In the genomic region with DNA sequence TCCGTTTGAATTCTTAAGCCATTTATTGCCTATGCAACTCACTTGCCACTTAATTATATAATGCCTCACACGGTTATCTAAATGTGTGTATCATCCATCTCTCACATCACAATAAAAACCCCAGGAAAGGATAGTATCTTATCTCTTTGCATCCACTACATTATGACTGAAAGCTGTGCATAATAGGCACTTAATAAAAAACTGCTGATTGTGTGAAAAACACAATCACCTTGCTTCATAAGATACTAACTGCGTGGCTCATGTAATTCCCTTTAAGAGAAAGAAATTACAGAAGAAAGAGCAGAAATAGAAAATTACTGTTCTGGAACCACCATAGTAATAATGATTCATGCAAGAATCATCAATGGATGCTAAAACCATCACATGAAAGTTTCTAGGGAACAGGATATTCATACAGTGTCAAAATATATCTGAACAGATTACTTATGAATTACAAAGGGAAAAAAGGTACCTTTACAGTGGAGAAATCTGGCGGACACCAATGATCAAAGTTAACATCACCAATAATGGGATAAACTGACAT, we compare ENCODE assay signal across 27 cellular contexts. TPM values are rescaled to one million over a fixed set of nuclear protein-coding genes. Genes with fewer than 3 reads are reported as not detected.
DNase-seq lines count a peak whose midpoint lies in the region; ATAC-seq and TF ChIP-seq lines count a peak whose summit lies in the region.
"Had no signal": no experiment of that assay in that cellular context is flagged by ENCODE, and none has a peak within 500 bp of the region (broad histone marks: within the 10 kb centered on the region; RNA-seq: fewer than 3 reads in every experiment).

No MANE protein-coding gene starts in this region.

- TF ChIP-seq POLR2A in transverse colon (IDR thresholded peaks at IDR 0.05): no peak

- H3K23ac ChIP-seq in mesenchymal stem cell (ENCODE audit: low read length in 2 of 2): no peak overlapping the region

- no peak overlapping the region for H3K14ac ChIP-seq in mesenchymal stem cell (ENCODE audit: low read length in 2 of 2)

- H3K27ac Mint-ChIP-seq in activated CD4-positive, alpha-beta T cell treated with anti-CD3 and anti-CD28 coated beads for 36 hours: peak overlapping the region; percentile 45
- peak overlapping the region; percentile 43 for H3K27ac Mint-ChIP-seq in activated T-helper 17 cell treated with anti-CD3 and anti-CD28 coated beads, Interleukin-2, amount 50 U/mL, for 72 hours
- H3K27ac Mint-ChIP-seq: activated CD4-positive, alpha-beta T cell treated with anti-CD3 and anti-CD28 coated beads, Interleukin-2, amount 10 ng/mL, durations not matched to agents 24 days and 14 days; CD4-positive, alpha-beta T cell; natural killer cell treated with Interleukin-12 subunit alpha and Interleukin-12 subunit beta and Interleukin-15 and Interleukin-18, amount 100 ng/mL, for 72 hours; T-helper 2 cell treated with Interferon-gamma antibody and Interleukin-4, amounts not matched to agents 5 μg/mL and 100 μg/mL, for 36 hours had no signal

- no peak overlapping the region for H4K91ac ChIP-seq in mesenchymal stem cell (ENCODE audit: low read length)

- H3K4ac ChIP-seq in mesenchymal stem cell (ENCODE audit: low read depth in 1 of 2, low read length in 2 of 2): no peak overlapping the region

- H4K20me1 ChIP-seq in GM23248 (ENCODE audit: insufficient read depth): peaks cover 32% of the 10 kb centered on the region; the same call in 1 of the 2 replicates

- H2AFZ ChIP-seq in GM23248 (no peak overlapping the region), mesenchymal stem cell (ENCODE audit: low read depth, low read length) (no peak overlapping the region)

- H3K79me1 ChIP-seq in mesenchymal stem cell (replicated peaks; ENCODE audit: low read length, poor library complexity, severe bottlenecking): peaks cover 5% of the 10 kb centered on the region

- H3K9ac ChIP-seq in GM23248 (no peak overlapping the region), mesenchymal stem cell (ENCODE audit: low read length) (peak overlapping the region; percentile 45), colonic mucosa (ENCODE audit: low read depth in 2 of 2, low read length in 2 of 2) (no peak overlapping the region)

- H2BK15ac ChIP-seq in mesenchymal stem cell (ENCODE audit: low read depth, poor library complexity, severe bottlenecking): no peak overlapping the region

- H3K9me3 Mint-ChIP-seq in activated CD4-positive, alpha-beta T cell treated with anti-CD3 and anti-CD28 coated beads for 36 hours (ENCODE audit: low read depth): no peaks in the 10 kb centered on the region
- no peaks in the 10 kb centered on the region for H3K9me3 Mint-ChIP-seq in activated T-helper 17 cell treated with anti-CD3 and anti-CD28 coated beads, Interleukin-2, amount 50 U/mL, for 72 hours
- H3K9me3 Mint-ChIP-seq: activated CD4-positive, alpha-beta T cell treated with anti-CD3 and anti-CD28 coated beads, Interleukin-2, amount 10 ng/mL, durations not matched to agents 24 days and 14 days; CD4-positive, alpha-beta T cell; H9; natural killer cell treated with Interleukin-12 subunit alpha and Interleukin-12 subunit beta and Interleukin-15 and Interleukin-18, amount 100 ng/mL, for 72 hours; T-helper 2 cell treated with Interferon-gamma antibody and Interleukin-4, amounts not matched to agents 5 μg/mL and 100 μg/mL, for 36 hours had no signal

- H3K4me2 ChIP-seq in GM23248 (ENCODE audit: unreplicated experiment) (peak overlapping the region; percentile 1), mesenchymal stem cell (ENCODE audit: low read length, poor library complexity, severe bottlenecking) (no peak overlapping the region)

- TF ChIP-seq EP300 in transverse colon (IDR thresholded peaks at IDR 0.05; ENCODE audit: low read depth): no peak

- H4K8ac ChIP-seq in mesenchymal stem cell (ENCODE audit: low read length): no peak overlapping the region

- H2AK5ac ChIP-seq in mesenchymal stem cell (ENCODE audit: low read length, severe bottlenecking): no peak overlapping the region

- DNase-seq in activated CD4-positive, alpha-beta T cell treated with anti-CD3 and anti-CD28 coated beads for 36 hours: no peak
- DNase-seq in activated CD4-positive, alpha-beta T cell treated with anti-CD3 and anti-CD28 coated beads, Interleukin-2, amount 50 U/mL, for 1 hour: no peak
- DNase-seq in GM23248 (peak; percentile 51), mesenchymal stem cell (no peak), colonic mucosa (no peak), transverse colon (no peak)
- DNase-seq: activated CD4-positive, alpha-beta T cell treated with anti-CD3 and anti-CD28 coated beads, Interleukin-2, amount 10 ng/mL, durations not matched to agents 24 days and 14 days; activated naive CD4-positive, alpha-beta T cell treated with anti-CD3 and anti-CD28 coated beads, Interleukin-2, amount 50 U/mL, for 16 hours; anterior cingulate cortex; CD4-positive, alpha-beta T cell; H9; hippocampal formation; left colon; NCI-H1048; NCI-H1694 treated with DMSO at 0.1 percent for 48 hours; NCI-H510A; occipital lobe; SIG-M5; stimulated activated CD4-positive, alpha-beta T cell treated with anti-CD3 and anti-CD28 coated beads, Interleukin-15, amount 100 ng/mL, for 24 hours; stimulated activated CD4-positive, alpha-beta T cell treated with anti-CD3 and anti-CD28 coated beads, Interleukin-4, amount 100 ng/mL, for 4 hours; upper lobe of right lung had no signal

- peak overlapping the region; percentile 50 for H3K27ac ChIP-seq in GM23248
- H3K27ac ChIP-seq in mesenchymal stem cell (ENCODE audit: low read length, poor library complexity, severe bottlenecking): peak overlapping the region; percentile 45
- H3K27ac ChIP-seq in colonic mucosa: no peak overlapping the region
- H3K27ac ChIP-seq in transverse colon: no peak overlapping the region
- H3K27ac ChIP-seq: 22Rv1, suprapubic skin, upper lobe of right lung had no signal

- H2BK5ac ChIP-seq in mesenchymal stem cell (ENCODE audit: low read depth, low read length, poor library complexity, severe bottlenecking): no peak overlapping the region

- H3K27me3 ChIP-seq in GM23248 (replicated peaks; ENCODE audit: insufficient read depth): no peaks in the 10 kb centered on the region
- no peaks in the 10 kb centered on the region for H3K27me3 ChIP-seq in mesenchymal stem cell (ENCODE audit: control insufficient read depth in 1 of 2, insufficient read depth in 1 of 2, low read length in 2 of 2)
- H3K27me3 ChIP-seq in colonic mucosa: no peaks in the 10 kb centered on the region
- H3K27me3 ChIP-seq in transverse colon: no peaks in the 10 kb centered on the region
- H3K27me3 ChIP-seq: suprapubic skin, upper lobe of right lung had no signal

- ATAC-seq in activated CD4-positive, alpha-beta T cell treated with anti-CD3 and anti-CD28 coated beads for 36 hours: peak; percentile 39
- peak; percentile 53 for ATAC-seq in activated T-helper 17 cell treated with anti-CD3 and anti-CD28 coated beads, Interleukin-2, amount 50 U/mL, for 72 hours (replicated peaks)
- ATAC-seq in HG03432 (IDR thresholded peaks at IDR 0.05; ENCODE audit: unreplicated experiment): no peak
- ATAC-seq: left colon; natural killer cell treated with Interleukin-12 subunit alpha and Interleukin-12 subunit beta and Interleukin-15 and Interleukin-18, amount 100 ng/mL, for 72 hours; upper lobe of right lung had no signal

- in situ Hi-C loops in GM23248 (cut with MboI): no loop called here
- in situ Hi-C loops in transverse colon (cut with MboI; ENCODE audit: low pct_ligation_motif_present in 1 of 4, low pct_unique_long_range_greater_than_20kb in 1 of 4, low sequenced_read_pairs in 3 of 4): no loop called here

- H3K4me3 ChIP-seq in GM23248: no peak overlapping the region
- no peak overlapping the region for H3K4me3 ChIP-seq in mesenchymal stem cell (ENCODE audit: insufficient read depth in 1 of 2, low read depth in 1 of 2, low read length in 2 of 2)
- H3K4me3 ChIP-seq in colonic mucosa: no peak overlapping the region
- no peak overlapping the region for H3K4me3 ChIP-seq in transverse colon
- H3K4me3 ChIP-seq: suprapubic skin, upper lobe of right lung had no signal

- H3K79me2 ChIP-seq in GM23248 (ENCODE audit: insufficient read depth): peaks cover 100% of the 10 kb centered on the region

- 78 to 82% methylated on average over 4 of the region's 4 CpGs for WGBS in GM23248 (ENCODE audit: low coverage in 1 of 2, low lambda C conversion rate in 2 of 2, missing lambda C conversion rate in 2 of 2), 2 experiments
- WGBS in mesenchymal stem cell: 97% methylated on average over 3 of the region's 4 CpGs
- WGBS in transverse colon (ENCODE audit: low coverage in 1 of 2), 2 donors: 84 to 90% methylated on average over 4 of the region's 4 CpGs

- POLR2A ChIA-PET in activated CD4-positive, alpha-beta T cell treated with anti-CD3 and anti-CD28 coated beads for 36 hours (lab: Charles Lee): no interaction called here

- H3K27me3 Mint-ChIP-seq in activated CD4-positive, alpha-beta T cell treated with anti-CD3 and anti-CD28 coated beads for 36 hours: no peaks in the 10 kb centered on the region
- no peaks in the 10 kb centered on the region for H3K27me3 Mint-ChIP-seq in activated T-helper 17 cell treated with anti-CD3 and anti-CD28 coated beads, Interleukin-2, amount 50 U/mL, for 72 hours
- H3K27me3 Mint-ChIP-seq: activated CD4-positive, alpha-beta T cell treated with anti-CD3 and anti-CD28 coated beads, Interleukin-2, amount 10 ng/mL, durations not matched to agents 24 days and 14 days; CD4-positive, alpha-beta T cell; natural killer cell treated with Interleukin-12 subunit alpha and Interleukin-12 subunit beta and Interleukin-15 and Interleukin-18, amount 100 ng/mL, for 72 hours had no signal

- H3K4me3 Mint-ChIP-seq in activated CD4-positive, alpha-beta T cell treated with anti-CD3 and anti-CD28 coated beads for 36 hours: no peak overlapping the region
- H3K4me3 Mint-ChIP-seq in activated T-helper 17 cell treated with anti-CD3 and anti-CD28 coated beads, Interleukin-2, amount 50 U/mL, for 72 hours: peak overlapping the region; percentile 40
- H3K4me3 Mint-ChIP-seq: activated CD4-positive, alpha-beta T cell treated with anti-CD3 and anti-CD28 coated beads, Interleukin-2, amount 10 ng/mL, durations not matched to agents 24 days and 14 days; CD4-positive, alpha-beta T cell; H9; natural killer cell treated with Interleukin-12 subunit alpha and Interleukin-12 subunit beta and Interleukin-15 and Interleukin-18, amount 100 ng/mL, for 72 hours; T-helper 2 cell treated with Interferon-gamma antibody and Interleukin-4, amounts not matched to agents 5 μg/mL and 100 μg/mL, for 36 hours had no signal

- intact Hi-C loops in activated CD4-positive, alpha-beta T cell treated with anti-CD3 and anti-CD28 coated beads for 36 hours (cut with DNase I, micrococcal nuclease): loop anchor here in 1 of 2 experiments (2.0 kb wide), 1 partner anchor 15 kb away; no protein-coding TSS in a partner anchor
- intact Hi-C loops in colonic mucosa (cut with DNase I) (no loop called here), transverse colon (cut with DNase I; ENCODE audit: low total_unique reads) (no loop called here)

- peaks cover 32% of the 10 kb centered on the region for H3F3A ChIP-seq in GM23248 (ENCODE audit: insufficient read depth)

- H3K18ac ChIP-seq in mesenchymal stem cell (ENCODE audit: low read depth in 1 of 2, low read length in 2 of 2): no peak overlapping the region

- no peaks in the 10 kb centered on the region for H3K9me2 ChIP-seq in GM23248 (ENCODE audit: insufficient read depth)

- H3K4me1 ChIP-seq in GM23248 (ENCODE audit: insufficient read depth): peaks cover 24% of the 10 kb centered on the region
- H3K4me1 ChIP-seq in mesenchymal stem cell (ENCODE audit: control insufficient read depth, insufficient read depth, low read depth, low read length): no peaks in the 10 kb centered on the region
- H3K4me1 ChIP-seq in colonic mucosa: no peaks in the 10 kb centered on the region
- peaks cover 0 to 11% (median 0%) of the 10 kb centered on the region in 4 donors for H3K4me1 ChIP-seq in transverse colon
- H3K4me1 ChIP-seq: suprapubic skin, upper lobe of right lung had no signal

- H2BK120ac ChIP-seq in mesenchymal stem cell (ENCODE audit: low read depth, low read length): no peak overlapping the region

- H3K4me1 Mint-ChIP-seq in activated CD4-positive, alpha-beta T cell treated with anti-CD3 and anti-CD28 coated beads for 36 hours: peaks cover 41% of the 10 kb centered on the region
- peaks cover 31% of the 10 kb centered on the region for H3K4me1 Mint-ChIP-seq in activated T-helper 17 cell treated with anti-CD3 and anti-CD28 coated beads, Interleukin-2, amount 50 U/mL, for 72 hours

- TF ChIP-seq CTCF in colonic mucosa (IDR thresholded peaks at IDR 0.05) (no peak), transverse colon (IDR thresholded peaks at IDR 0.05) (no peak)

- no peak overlapping the region for H2BK12ac ChIP-seq in mesenchymal stem cell (ENCODE audit: low read length in 2 of 2)

- H3K36me3 ChIP-seq in GM23248 (ENCODE audit: low read depth): no peaks in the 10 kb centered on the region
- H3K36me3 ChIP-seq in mesenchymal stem cell (ENCODE audit: control insufficient read depth in 1 of 2, insufficient read depth in 2 of 2, low read depth in 1 of 2, low read length in 2 of 2): peaks cover 0 to 23% of the 10 kb centered on the region in 2 experiments
- H3K36me3 ChIP-seq in colonic mucosa: no peaks in the 10 kb centered on the region
- peaks cover 0 to 7% (median 0%) of the 10 kb centered on the region in 4 donors for H3K36me3 ChIP-seq in transverse colon
- H3K36me3 ChIP-seq: suprapubic skin, upper lobe of right lung had no signal

- CTCF ChIA-PET in activated CD4-positive, alpha-beta T cell treated with anti-CD3 and anti-CD28 coated beads for 36 hours (lab: Charles Lee): no interaction called here

- H3K9me3 ChIP-seq in GM23248 (ENCODE audit: low read depth) (no peaks in the 10 kb centered on the region), mesenchymal stem cell (ENCODE audit: control insufficient read depth, low read length) (no peaks in the 10 kb centered on the region), colonic mucosa (no peaks in the 10 kb centered on the region), transverse colon (no peaks in the 10 kb centered on the region)
- H3K9me3 ChIP-seq: suprapubic skin, upper lobe of right lung had no signal

- peaks cover 33% of the 10 kb centered on the region for H3K36me3 Mint-ChIP-seq in activated CD4-positive, alpha-beta T cell treated with anti-CD3 and anti-CD28 coated beads for 36 hours (ENCODE audit: low read depth)
- peaks cover 59% of the 10 kb centered on the region for H3K36me3 Mint-ChIP-seq in activated T-helper 17 cell treated with anti-CD3 and anti-CD28 coated beads, Interleukin-2, amount 50 U/mL, for 72 hours (ENCODE audit: low read depth)

RNA-seq across cellular contexts. Expression of a gene that starts 29.3 kb away (rescaled TPM):
- 10 to 100 TPM; 77.6 to 85.8 TPM for total RNA-seq in activated CD4-positive, alpha-beta T cell treated with anti-CD3 and anti-CD28 coated beads for 36 hours
- total RNA-seq in GM23248 (2014; rRNA removed; shearing (Covaris generic)): 34.0 and 47.8 TPM in 2 replicates
- polyA plus RNA-seq in GM23248 (2016; fragmentation: Nextera tagmentation; extraction: Ambion mirVana): 22.5 and 24.7 TPM in 2 replicates
- total RNA-seq in activated T-helper 17 cell treated with anti-CD3 and anti-CD28 coated beads, Interleukin-2, amount 50 U/mL, for 72 hours: 100 to 1,000 TPM in 1 of 2 donors, 10 to 100 TPM in 1; 96.1 to 128 TPM
- 66.2 TPM for polyA plus RNA-seq in mesenchymal stem cell (2013, experiment 1 of 2)
- polyA plus RNA-seq in mesenchymal stem cell (2013, experiment 2 of 2): 70.3 TPM
- 10 to 100 TPM; 83.9 to 88.3 TPM for total RNA-seq in colonic mucosa
- total RNA-seq in transverse colon: 100 to 1,000 TPM in 1 of 4 donors, 10 to 100 TPM in 3; 18.5 to 104 (median 57.9) TPM

Comparison
In these comparisons a context has a peak if more than half of its experiments do, and no peak if none do; other contexts are left out.
1. H3K27ac ChIP-seq: peak in GM23248 (single experiment) and mesenchymal stem cell (single experiment); none in colonic mucosa (single experiment) and transverse colon (0 of 4).